In the genomic region with DNA sequence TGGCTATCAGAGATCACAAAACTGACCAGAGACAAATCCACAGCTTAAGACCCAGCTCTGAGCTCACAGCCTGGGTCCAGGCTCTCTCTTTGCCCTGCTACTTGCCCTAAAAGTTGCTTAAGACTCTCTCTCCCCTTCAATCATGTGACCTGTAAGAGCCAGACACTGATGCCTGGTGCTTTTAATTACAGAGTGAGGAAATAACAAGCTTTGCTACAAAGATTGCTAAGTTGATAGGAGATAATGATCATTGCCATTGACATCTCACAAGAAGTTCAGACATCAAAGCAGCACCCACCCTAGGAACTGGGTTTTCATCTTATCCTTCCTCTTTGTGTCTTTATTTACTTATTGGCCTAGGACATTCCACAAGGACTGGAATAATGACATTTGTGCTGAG, we compare ENCODE assay signal across 22 cellular contexts.
"Had no signal": no experiment of that assay in that cellular context is flagged by ENCODE, and none has a peak within 500 bp of the region (broad histone marks: within the 10 kb centered on the region; RNA-seq: fewer than 3 reads in every experiment).

No MANE protein-coding gene starts in this region.

- H3K36me3 Mint-ChIP-seq: activated CD8-positive, alpha-beta memory T cell treated with anti-CD3 and anti-CD28 coated beads, Interleukin-2, amount 10 ng/mL, durations not matched to agents 7 days and 5 days; natural killer cell; T-cell; type B pancreatic cell had no signal

- H3K4me3 ChIP-seq: colonic mucosa, pancreas, right lobe of liver, testis had no signal

- DNase-seq: activated CD4-positive, alpha-beta memory T cell treated with anti-CD3 and anti-CD28 coated beads, Interleukin-2, amount 10 ng/mL, durations not matched to agents 7 days and 5 days; activated CD4-positive, alpha-beta T cell treated with anti-CD3 and anti-CD28 coated beads for 48 hours; activated CD4-positive, CD25-positive, alpha-beta regulatory T cell; activated CD8-positive, alpha-beta memory T cell treated with anti-CD3 and anti-CD28 coated beads, Interleukin-2, amount 10 ng/mL, durations not matched to agents 7 days and 5 days; activated naive CD4-positive, alpha-beta T cell treated with Interleukin-2 at 50 U/mL for 16 hours; anterior cingulate cortex; brain microvascular endothelial cell; colonic mucosa; erythroblast; natural killer cell; pancreas; right lobe of liver; small intestine; stimulated activated CD4-positive, alpha-beta T cell treated with anti-CD3 and anti-CD28 coated beads, Interleukin-15, amount 100 ng/mL, for 24 hours; stimulated activated CD4-positive, alpha-beta T cell treated with anti-CD3 and anti-CD28 coated beads, Interleukin-4, amount 100 ng/mL, for 1 hour; stimulated activated naive CD8-positive, alpha-beta T cell treated with anti-CD3 and anti-CD28 coated beads, Interleukin-15, amount 100 ng/mL, for 72 hours; T-cell; testis had no signal

- H3K27me3 ChIP-seq: brain microvascular endothelial cell, colonic mucosa, neutrophil, pancreas, right lobe of liver, testis had no signal

- H3K4me3 Mint-ChIP-seq: activated CD4-positive, alpha-beta memory T cell treated with anti-CD3 and anti-CD28 coated beads, Interleukin-2, amount 10 ng/mL, durations not matched to agents 7 days and 5 days; activated CD8-positive, alpha-beta memory T cell treated with anti-CD3 and anti-CD28 coated beads, Interleukin-2, amount 10 ng/mL, durations not matched to agents 7 days and 5 days; activated T-helper 17 cell treated with anti-CD3 and anti-CD28 coated beads, Interleukin-2, amount 50 U/mL, for 72 hours; central memory CD8-positive, alpha-beta T cell; natural killer cell; stimulated activated naive CD8-positive, alpha-beta T cell treated with anti-CD3 and anti-CD28 coated beads, Interleukin-15, amount 100 ng/mL, for 72 hours; T-cell; type B pancreatic cell had no signal

- ATAC-seq: activated CD8-positive, alpha-beta memory T cell treated with anti-CD3 and anti-CD28 coated beads, Interleukin-2, amount 10 ng/mL, durations not matched to agents 7 days and 5 days; activated T-helper 17 cell treated with anti-CD3 and anti-CD28 coated beads, Interleukin-2, amount 50 U/mL, for 72 hours; natural killer cell; right lobe of liver; stimulated activated naive CD8-positive, alpha-beta T cell treated with anti-CD3 and anti-CD28 coated beads, Interleukin-15, amount 100 ng/mL, for 72 hours; T-cell had no signal

- H3K27ac Mint-ChIP-seq: activated CD4-positive, alpha-beta memory T cell treated with anti-CD3 and anti-CD28 coated beads, Interleukin-2, amount 10 ng/mL, durations not matched to agents 7 days and 5 days; activated CD8-positive, alpha-beta memory T cell treated with anti-CD3 and anti-CD28 coated beads, Interleukin-2, amount 10 ng/mL, durations not matched to agents 7 days and 5 days; activated T-helper 17 cell treated with anti-CD3 and anti-CD28 coated beads, Interleukin-2, amount 50 U/mL, for 72 hours; natural killer cell; stimulated activated naive CD8-positive, alpha-beta T cell treated with anti-CD3 and anti-CD28 coated beads, Interleukin-15, amount 100 ng/mL, for 72 hours; T-cell; type B pancreatic cell had no signal

- H3K9me3 ChIP-seq: colonic mucosa, neutrophil, pancreas, right lobe of liver, testis had no signal

- H3K4me1 Mint-ChIP-seq: activated CD4-positive, alpha-beta memory T cell treated with anti-CD3 and anti-CD28 coated beads, Interleukin-2, amount 10 ng/mL, durations not matched to agents 7 days and 5 days; activated CD8-positive, alpha-beta memory T cell treated with anti-CD3 and anti-CD28 coated beads, Interleukin-2, amount 10 ng/mL, durations not matched to agents 7 days and 5 days; activated T-helper 17 cell treated with anti-CD3 and anti-CD28 coated beads, Interleukin-2, amount 50 U/mL, for 72 hours; central memory CD8-positive, alpha-beta T cell; natural killer cell; stimulated activated naive CD8-positive, alpha-beta T cell treated with anti-CD3 and anti-CD28 coated beads, Interleukin-15, amount 100 ng/mL, for 72 hours; T-cell had no signal

- H3K4me1 ChIP-seq: colonic mucosa, pancreas, right lobe of liver had no signal

- H3K27ac ChIP-seq: brain microvascular endothelial cell, colonic mucosa, neutrophil, pancreas, right lobe of liver, testis had no signal

- H3K9me3 Mint-ChIP-seq: activated CD4-positive, alpha-beta memory T cell treated with anti-CD3 and anti-CD28 coated beads, Interleukin-2, amount 10 ng/mL, durations not matched to agents 7 days and 5 days; activated T-helper 17 cell treated with anti-CD3 and anti-CD28 coated beads, Interleukin-2, amount 50 U/mL, for 72 hours; central memory CD8-positive, alpha-beta T cell; natural killer cell; stimulated activated naive CD8-positive, alpha-beta T cell treated with anti-CD3 and anti-CD28 coated beads, Interleukin-15, amount 100 ng/mL, for 72 hours; T-cell had no signal

- H3K36me3 ChIP-seq: brain microvascular endothelial cell, colonic mucosa, neutrophil, pancreas, right lobe of liver had no signal

- H3K27me3 Mint-ChIP-seq: activated CD8-positive, alpha-beta memory T cell treated with anti-CD3 and anti-CD28 coated beads, Interleukin-2, amount 10 ng/mL, durations not matched to agents 7 days and 5 days; central memory CD8-positive, alpha-beta T cell; T-cell had no signal
